8 cellular contexts compared by ENCODE assay signal in the genomic region with DNA sequence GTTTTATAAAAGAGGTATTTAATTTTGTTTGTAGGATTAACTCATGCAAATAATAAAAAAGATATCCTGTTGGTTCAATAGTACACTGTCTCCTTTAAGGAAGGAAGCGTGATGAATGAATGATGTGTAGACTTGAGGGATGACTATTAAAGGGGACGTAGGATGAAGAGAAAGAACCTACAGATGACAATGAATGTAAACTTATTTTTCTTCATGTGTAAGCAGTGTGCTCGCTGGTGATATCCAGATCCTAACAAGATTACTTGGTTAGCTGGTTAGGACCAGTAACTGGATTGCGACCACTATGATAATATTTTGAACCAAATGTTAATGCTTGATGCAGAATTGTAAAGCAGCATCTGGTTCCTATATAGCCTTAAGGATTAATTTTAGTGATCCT. TPM values are rescaled to one million over a fixed set of nuclear protein-coding genes. Genes with fewer than 3 reads are reported as not detected.
DNase-seq lines count a peak whose midpoint lies in the region; ATAC-seq and TF ChIP-seq lines count a peak whose summit lies in the region.

No MANE protein-coding gene starts in this region.

- H3K27ac Mint-ChIP-seq in CD4-positive, CD25-positive, alpha-beta regulatory T cell: peak overlapping the region; percentile 54 to 86 (median 56)
- H3K27ac Mint-ChIP-seq in naive thymus-derived CD8-positive, alpha-beta T cell: peak overlapping the region; percentile 63 to 100 (median 85)

- no peaks in the 10 kb centered on the region for H3K9me3 ChIP-seq in CD4-positive, CD25-positive, alpha-beta regulatory T cell (ENCODE audit: control insufficient read depth in 2 of 2, low read length in 2 of 2)
- H3K9me3 ChIP-seq in MG63: no peaks in the 10 kb centered on the region

- TF ChIP-seq CTCF in cardiac fibroblast (IDR thresholded peaks at IDR 0.05; ENCODE audit: low read depth, low read length): no peak

- H3K36me3 Mint-ChIP-seq in CD4-positive, CD25-positive, alpha-beta regulatory T cell: peaks cover 32% of the 10 kb centered on the region
- peaks cover 15 to 49% (median 26%) of the 10 kb centered on the region in 3 donors for H3K36me3 Mint-ChIP-seq in naive thymus-derived CD8-positive, alpha-beta T cell

- H3K27me3 Mint-ChIP-seq in CD4-positive, CD25-positive, alpha-beta regulatory T cell: peaks cover 6% of the 10 kb centered on the region
- peaks cover 0 to 1% (median 0%) of the 10 kb centered on the region in 5 donors for H3K27me3 Mint-ChIP-seq in naive thymus-derived CD8-positive, alpha-beta T cell

- no peaks in the 10 kb centered on the region for H3K27me3 ChIP-seq in CD4-positive, CD25-positive, alpha-beta regulatory T cell (ENCODE audit: control insufficient read depth, insufficient read depth, low read length)
- no peaks in the 10 kb centered on the region for H3K27me3 ChIP-seq in MG63

- H3K27ac ChIP-seq in CD4-positive, CD25-positive, alpha-beta regulatory T cell (ENCODE audit: insufficient read depth, low read length, poor library complexity, severe bottlenecking): peak overlapping the region; percentile 98

- peaks cover 24 to 58% (median 49%) of the 10 kb centered on the region in 4 donors for H3K4me1 Mint-ChIP-seq in CD4-positive, CD25-positive, alpha-beta regulatory T cell
- H3K4me1 Mint-ChIP-seq in naive thymus-derived CD8-positive, alpha-beta T cell: peaks cover 26 to 64% (median 51%) of the 10 kb centered on the region in 4 donors

- peak overlapping the region; percentile 90 for H3K4me3 ChIP-seq in CD4-positive, CD25-positive, alpha-beta regulatory T cell (ENCODE audit: low read depth, low read length)
- H3K4me3 ChIP-seq in MG63 (peak overlapping the region; percentile 95), cardiac fibroblast (replicated peaks in 1 of 2; ENCODE audit: low read depth in 2 of 2, low read length in 2 of 2) (peak overlapping the region; percentile 18 to 92)

- DNase-seq in CD4-positive, CD25-positive, alpha-beta regulatory T cell: peak in 1 of 3 donors; percentile 61
- DNase-seq in MG63: no peak
- DNase-seq in cardiac fibroblast (ENCODE audit: low read depth in 2 of 2): peak in 1 of 2 donors; percentile 51
- DNase-seq in naive thymus-derived CD8-positive, alpha-beta T cell: no peak
- no peak for DNase-seq in middle frontal gyrus (ENCODE audit: extremely low spot score, low spot score)
- no peak for DNase-seq in stimulated activated CD4-positive, alpha-beta T cell treated with anti-CD3 and anti-CD28 coated beads, Interleukin-4, amount 100 ng/mL, for 1 hour
- no peak for DNase-seq in superior temporal gyrus (ENCODE audit: extremely low spot score)
- DNase-seq in left lobe of liver (ENCODE audit: low spot score): no peak

- POLR2A ChIA-PET in naive thymus-derived CD8-positive, alpha-beta T cell (lab: Charles Lee): interaction anchor here (0.6 to 1.6 kb wide), 9 partner anchors 13 to 149 kb away, joined by 3 to 6 read pairs (median 3); no protein-coding TSS in a partner anchor

- H3K4me1 ChIP-seq in CD4-positive, CD25-positive, alpha-beta regulatory T cell (ENCODE audit: control insufficient read depth, insufficient read depth, low read length, poor library complexity, severe bottlenecking): peaks cover 43% of the 10 kb centered on the region

- peaks cover 11% of the 10 kb centered on the region for H3K36me3 ChIP-seq in CD4-positive, CD25-positive, alpha-beta regulatory T cell (ENCODE audit: control insufficient read depth, insufficient read depth, low read length)
- peaks cover 43% of the 10 kb centered on the region for H3K36me3 ChIP-seq in MG63

- H3K4me3 Mint-ChIP-seq in CD4-positive, CD25-positive, alpha-beta regulatory T cell: peak overlapping the region; percentile 94 to 100 (median 99)
- peak overlapping the region; percentile 92 to 100 (median 98) for H3K4me3 Mint-ChIP-seq in naive thymus-derived CD8-positive, alpha-beta T cell

- no peak for ATAC-seq in CD4-positive, CD25-positive, alpha-beta regulatory T cell (ENCODE audit: low read depth in 2 of 2)
- no peak for ATAC-seq in naive thymus-derived CD8-positive, alpha-beta T cell
- ATAC-seq in left lobe of liver: no peak

- H3K9me3 Mint-ChIP-seq in CD4-positive, CD25-positive, alpha-beta regulatory T cell: no peaks in the 10 kb centered on the region
- H3K9me3 Mint-ChIP-seq in naive thymus-derived CD8-positive, alpha-beta T cell: no peaks in the 10 kb centered on the region

RNA-seq across cellular contexts. Expression of a gene that starts 2.6 kb away (rescaled TPM):
- 94.6 TPM for total RNA-seq in CD4-positive, CD25-positive, alpha-beta regulatory T cell
- 100 to 1,000 TPM; 148 to 171 (median 153) TPM for polyA plus RNA-seq in CD4-positive, CD25-positive, alpha-beta regulatory T cell
- total RNA-seq in MG63 (2014; rRNA removed; shearing (Covaris generic); ENCODE audit: low replicate concordance): 24.1 and 32.6 TPM in 2 replicates
- total RNA-seq in naive thymus-derived CD8-positive, alpha-beta T cell: 10 to 100 TPM; 83.9 TPM
- 100 to 1,000 TPM in 1 of 3 donors, 10 to 100 TPM in 2; 74.6 to 100 (median 97.6) TPM for polyA plus RNA-seq in naive thymus-derived CD8-positive, alpha-beta T cell
- total RNA-seq in left lobe of liver: 20.9 TPM

RNA-seq across cellular contexts. Expression of a gene that starts 42.9 kb away (rescaled TPM):
- 79.6 TPM for total RNA-seq in CD4-positive, CD25-positive, alpha-beta regulatory T cell
- 10 to 100 TPM; 32.6 to 40.5 (median 36.1) TPM for polyA plus RNA-seq in CD4-positive, CD25-positive, alpha-beta regulatory T cell
- total RNA-seq in MG63 (2014; rRNA removed; shearing (Covaris generic); ENCODE audit: low replicate concordance): 30.0 and 50.6 TPM in 2 replicates
- 100 to 1,000 TPM; 121 to 122 TPM for total RNA-seq in naive thymus-derived CD8-positive, alpha-beta T cell
- polyA plus RNA-seq in naive thymus-derived CD8-positive, alpha-beta T cell: 10 to 100 TPM; 39.6 to 46.1 (median 43.5) TPM
- 18.2 TPM for total RNA-seq in left lobe of liver
